Comparison of ENCODE assay signal across 1 cellular context in the genomic region with DNA sequence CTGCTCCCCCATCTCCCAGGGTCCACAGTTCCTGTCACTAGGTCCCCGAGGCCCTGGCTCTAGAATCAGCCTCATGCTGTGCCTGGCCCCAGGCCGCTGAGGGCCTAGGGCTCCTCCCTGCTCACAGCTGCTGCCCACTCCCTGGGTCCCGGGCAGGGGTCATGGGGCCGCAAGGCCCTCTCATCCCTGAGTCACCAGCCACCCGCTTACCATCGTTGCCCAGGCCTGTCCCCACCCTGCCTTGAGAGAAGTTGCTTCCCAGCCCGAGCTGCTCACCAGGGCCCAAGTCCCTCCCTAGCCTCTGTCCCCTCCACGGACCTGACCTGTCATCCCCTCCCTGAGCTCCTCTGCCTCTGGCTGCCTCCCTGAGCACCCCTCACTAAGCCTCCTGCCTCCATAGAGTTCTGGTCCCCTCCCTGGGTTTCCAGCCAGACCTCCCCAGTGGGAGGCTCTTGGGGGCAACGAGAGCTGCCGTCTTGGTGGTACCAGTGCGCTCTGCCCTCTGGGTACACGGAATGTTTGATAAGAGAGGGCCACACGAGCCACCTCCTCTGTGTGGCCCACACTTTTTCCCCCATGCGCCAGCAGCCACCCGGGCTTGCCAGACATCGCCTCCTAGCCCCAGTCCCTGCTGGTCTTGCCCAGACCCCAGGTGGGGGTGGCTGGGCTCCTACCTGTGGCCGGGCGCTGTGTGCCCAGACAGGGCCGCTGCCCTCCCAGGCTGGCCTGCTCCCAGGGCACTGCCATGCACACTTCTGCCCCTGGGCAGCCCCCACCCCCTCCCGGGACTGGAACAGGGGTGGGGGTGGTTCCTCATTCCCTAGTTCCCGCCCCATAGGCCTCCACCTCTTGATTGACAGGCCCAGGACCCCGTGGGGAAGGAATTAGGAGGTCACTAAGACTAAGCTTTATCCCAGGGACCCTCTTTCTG.
TF ChIP-seq lines count a peak whose summit lies in the region.

No MANE protein-coding gene starts in this region.

TF ChIP-seq in K562, 482 proteins besides CTCF, POLR2A, EP300 and RAD21:
- TF ChIP-seq CSDE1 (IDR thresholded peaks at IDR 0.05) (no peak), FOXP1 (CRISPR knock-in tag; IDR thresholded peaks at IDR 0.05) (no peak), PBX2 (CRISPR knock-in tag; IDR thresholded peaks at IDR 0.05; ENCODE audit: low read depth) (peak; percentile 71), PBX2 (tag; conservative IDR thresholded peaks at IDR 0.05; ENCODE audit: low read depth) (peak; percentile 67), TAF1 (IDR thresholded peaks at IDR 0.05; ENCODE audit: control insufficient read depth, extremely low read depth, insufficient read depth, low read length, severe bottlenecking) (no peak), POLR2AphosphoS2 (IDR thresholded peaks at IDR 0.05; ENCODE audit: low read length) (no peak; the same call in 1 of the 2 replicates), SP2 (IDR thresholded peaks at IDR 0.05; ENCODE audit: extremely low read depth, low read depth, low read length, poor library complexity, severe bottlenecking) (peak; percentile 27), POLR2G (IDR thresholded peaks at IDR 0.05; ENCODE audit: low read depth, low read length) (peak; percentile 75), STAG1 (CRISPR knock-in tag; IDR thresholded peaks at IDR 0.05; ENCODE audit: borderline replicate concordance) (no peak), CCNT2 (IDR thresholded peaks at IDR 0.05; ENCODE audit: borderline replicate concordance, extremely low read depth, insufficient read length, low read depth, low read length) (peak; percentile 13), DMBX1 (CRISPR knock-in tag; IDR thresholded peaks at IDR 0.05; ENCODE audit: borderline replicate concordance) (no peak), PKNOX1 (IDR thresholded peaks at IDR 0.05) (peak; percentile 98), ZNF75A (CRISPR knock-in tag; IDR thresholded peaks at IDR 0.05) (no peak), SUPT5H (IDR thresholded peaks at IDR 0.05) (peak; percentile 21; the same call in 1 of the 2 replicates), MYNN (IDR thresholded peaks at IDR 0.05) (0 out of 2 replicates have a peak, but pooled peaks have one; percentile 37), MYNN (CRISPR knock-in tag; IDR thresholded peaks at IDR 0.05) (no peak), ZBTB17 (CRISPR knock-in tag; IDR thresholded peaks at IDR 0.05) (no peak), NCOA6 (IDR thresholded peaks at IDR 0.05) (no peak), TCFL5 (CRISPR knock-in tag; conservative IDR thresholded peaks at IDR 0.05) (no peak), EGR1 (conservative IDR thresholded peaks at IDR 0.05) (no peak), ZNF311 (CRISPR knock-in tag; IDR thresholded peaks at IDR 0.05) (no peak), NR2C1 (IDR thresholded peaks at IDR 0.05) (no peak), NR2C1 (tag; IDR thresholded peaks at IDR 0.05) (no peak)
- TF ChIP-seq, protein P1, sequence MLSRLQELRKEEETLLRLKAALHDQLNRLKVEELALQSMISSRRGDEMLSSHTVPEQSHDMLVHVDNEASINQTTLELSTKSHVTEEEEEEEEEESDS (CRISPR knock-in tag; IDR thresholded peaks at IDR 0.05) = no peak
- TF ChIP-seq, protein P2, sequence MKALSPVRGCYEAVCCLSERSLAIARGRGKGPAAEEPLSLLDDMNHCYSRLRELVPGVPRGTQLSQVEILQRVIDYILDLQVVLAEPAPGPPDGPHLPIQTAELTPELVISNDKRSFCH (CRISPR knock-in tag; IDR thresholded peaks at IDR 0.05) = no peak
- TF ChIP-seq, protein P2 (tag; IDR thresholded peaks at IDR 0.05) = no peak
- TF ChIP-seq, protein P3, sequence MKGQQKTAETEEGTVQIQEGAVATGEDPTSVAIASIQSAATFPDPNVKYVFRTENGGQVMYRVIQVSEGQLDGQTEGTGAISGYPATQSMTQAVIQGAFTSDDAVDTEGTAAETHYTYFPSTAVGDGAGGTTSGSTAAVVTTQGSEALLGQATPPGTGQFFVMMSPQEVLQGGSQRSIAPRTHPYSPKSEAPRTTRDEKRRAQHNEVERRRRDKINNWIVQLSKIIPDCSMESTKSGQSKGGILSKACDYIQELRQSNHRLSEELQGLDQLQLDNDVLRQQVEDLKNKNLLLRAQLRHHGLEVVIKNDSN (CRISPR knock-in tag; IDR thresholded peaks at IDR 0.05) = 0 out of 2 replicates have a peak, but pooled peaks have one; percentile 22
TF ChIP-seq in K562: peak in this region for 8.
